Comparison of ENCODE assay signal across 14 cellular contexts in the genomic region with DNA sequence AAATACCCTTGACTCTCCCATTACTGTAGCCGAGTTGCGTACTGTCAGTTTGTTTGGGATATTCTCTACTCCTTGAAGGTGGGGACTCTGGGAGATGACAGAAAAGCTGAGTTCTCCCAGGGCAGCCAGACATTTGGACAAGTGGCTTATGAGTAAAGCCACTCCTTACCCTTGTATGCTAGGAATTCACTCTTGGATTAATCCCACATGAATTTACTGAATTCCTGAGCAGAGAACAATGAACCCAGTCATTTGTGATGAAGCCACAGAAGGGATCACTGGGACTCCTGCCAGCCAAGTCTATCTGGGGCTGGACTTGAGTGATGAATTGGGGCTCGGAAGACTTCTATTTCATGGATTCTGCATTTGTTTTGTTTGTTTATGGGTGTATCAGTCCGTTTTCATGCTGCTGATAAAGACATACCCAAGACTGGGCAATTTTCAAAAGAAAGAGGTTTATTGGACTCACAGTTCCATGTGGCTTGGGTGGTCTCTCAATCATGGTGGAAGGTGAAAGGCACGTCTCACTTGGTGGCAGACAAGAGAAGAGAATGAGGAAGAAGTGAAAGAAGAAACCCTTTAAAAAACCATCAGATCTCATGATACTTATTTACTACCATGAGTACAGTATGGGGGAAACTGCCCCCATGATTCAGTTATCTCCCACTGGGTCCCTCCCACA. TPM values are rescaled to one million over a fixed set of nuclear protein-coding genes. Genes with fewer than 3 reads are reported as not detected.
DNase-seq lines count a peak whose midpoint lies in the region; TF ChIP-seq lines count a peak whose summit lies in the region.
"Had no signal": no experiment of that assay in that cellular context is flagged by ENCODE, and none has a peak within 500 bp of the region (broad histone marks: within the 10 kb centered on the region; RNA-seq: fewer than 3 reads in every experiment).

No MANE protein-coding gene starts in this region.

- H4K8ac ChIP-seq in mesendoderm (ENCODE audit: low read depth, low read length): no peak overlapping the region

- TF ChIP-seq CTCF in choroid plexus epithelial cell (conservative IDR thresholded peaks at IDR 0.05; ENCODE audit: low read depth, low read length): no peak

- no peak overlapping the region for H2AFZ ChIP-seq in ACC112 (ENCODE audit: low read length, unreplicated experiment)

- DNase-seq in LHCN-M2 (ENCODE audit: low read depth) (peak; percentile 97), choroid plexus epithelial cell (ENCODE audit: low read depth) (peak; percentile 43), mesendoderm (peak; percentile 81), ureter (ENCODE audit: low spot score) (no peak), occipital lobe (lab: John Stamatoyannopoulos, UW) (no peak), posterior vena cava (ENCODE audit: low spot score) (no peak)
- DNase-seq in stimulated activated CD4-positive, alpha-beta T cell treated with anti-CD3 and anti-CD28 coated beads, Interleukin-1b, Interleukin-23, amount 100 ng/mL, for 48 hours: no peak
- DNase-seq: activated CD4-positive, alpha-beta T cell treated with anti-CD3 and anti-CD28 coated beads for 48 hours; H7 had no signal

- H2BK120ac ChIP-seq in mesendoderm (ENCODE audit: low read depth, low read length): no peak overlapping the region

- WGBS in mesendoderm (ENCODE audit: extremely low coverage, insufficient coverage, low lambda C conversion rate): no CpG with 5 or more reads among the region's 5 CpGs

- H3K23ac ChIP-seq in mesendoderm (ENCODE audit: low read length): no peak overlapping the region

- H3K79me1 ChIP-seq in mesendoderm (ENCODE audit: low read length): no peaks in the 10 kb centered on the region

- H3K4me2 ChIP-seq in mesendoderm (ENCODE audit: low read length): no peak overlapping the region
- H3K4me2 ChIP-seq: BLaER1 had no signal

- H3K4ac ChIP-seq in mesendoderm (ENCODE audit: low read depth, low read length): no peak overlapping the region

- H3K36me3 ChIP-seq in ACC112 (ENCODE audit: insufficient read depth, low read length): no peaks in the 10 kb centered on the region
- H3K36me3 ChIP-seq in mesendoderm (ENCODE audit: control insufficient read depth, insufficient read depth, low read length): no peaks in the 10 kb centered on the region
- H3K36me3 ChIP-seq: adrenal gland, BLaER1 had no signal

- H3K4me1 ChIP-seq in ACC112 (ENCODE audit: control insufficient read depth, insufficient read depth, low read length, unreplicated experiment) (peaks cover 11% of the 10 kb centered on the region), mesendoderm (ENCODE audit: control insufficient read depth, low read depth, low read length) (no peaks in the 10 kb centered on the region)
- H3K4me1 ChIP-seq: adrenal gland, BLaER1 had no signal

- no peak overlapping the region for H2BK15ac ChIP-seq in mesendoderm (replicated peaks; ENCODE audit: low read depth)

- no peak overlapping the region for H3K18ac ChIP-seq in mesendoderm (ENCODE audit: low read length)

- H2AK5ac ChIP-seq in mesendoderm (ENCODE audit: low read length): no peak overlapping the region

- H4K5ac ChIP-seq in mesendoderm (ENCODE audit: low read length): no peak overlapping the region

- no peak overlapping the region for H3K9ac ChIP-seq in mesendoderm (ENCODE audit: low read length)
- H3K9ac ChIP-seq: BLaER1 had no signal

- H3K4me3 ChIP-seq in ACC112 (ENCODE audit: low read depth, low read length) (no peak overlapping the region), choroid plexus epithelial cell (ENCODE audit: low read depth, low read length) (no peak overlapping the region), mesendoderm (ENCODE audit: low read length) (no peak overlapping the region)
- H3K4me3 ChIP-seq: adrenal gland, BLaER1 had no signal

- peaks cover 7% of the 10 kb centered on the region; the same call in 1 of the 2 replicates for H3K27me3 ChIP-seq in ACC112 (ENCODE audit: insufficient read depth, low read length)
- no peaks in the 10 kb centered on the region for H3K27me3 ChIP-seq in mesendoderm (ENCODE audit: insufficient read depth, low read length, poor library complexity)
- H3K27me3 ChIP-seq: adrenal gland, BLaER1 had no signal

- H3K79me2 ChIP-seq in ACC112 (ENCODE audit: control insufficient read depth, insufficient read depth, low read length, unreplicated experiment) (no peaks in the 10 kb centered on the region), mesendoderm (ENCODE audit: control insufficient read depth, insufficient read depth, low read length) (no peaks in the 10 kb centered on the region)

- H2BK5ac ChIP-seq in mesendoderm (ENCODE audit: low read length): no peak overlapping the region

- H3K27ac ChIP-seq in ACC112 (ENCODE audit: low read depth, low read length) (peak overlapping the region; percentile 8; the same call in 1 of the 2 replicates), mesendoderm (ENCODE audit: low read depth, low read length) (no peak overlapping the region)
- H3K27ac ChIP-seq: BLaER1 had no signal

- intact Hi-C loops in posterior vena cava (cut with DNase I): no loop called here

- H3K56ac ChIP-seq in mesendoderm (ENCODE audit: low read length): no peak overlapping the region

RNA-seq across cellular contexts. Expression of a gene that starts 25.1 kb away (rescaled TPM):
- total RNA-seq in LHCN-M2 (2014; rRNA removed): under 0.01 TPM in 1 of 2 replicates, not detected in the other
- 0.02 TPM for polyA plus RNA-seq in LHCN-M2 (2012)
- polyA plus RNA-seq in mesendoderm (2013, experiment 1 of 2): 1.6 TPM
- 1.5 TPM for polyA plus RNA-seq in mesendoderm (2013, experiment 2 of 2)
- total RNA-seq in ureter: 45.7 TPM
- not detected for total RNA-seq in occipital lobe
- not detected for total RNA-seq in posterior vena cava

RNA-seq across cellular contexts. Expression of a gene that starts 37.2 kb away (rescaled TPM):
- total RNA-seq in LHCN-M2 (2014; rRNA removed) (not detected in 2 replicates), ureter (not detected), occipital lobe (not detected), posterior vena cava (not detected)
- not detected for polyA plus RNA-seq in LHCN-M2 (2012)
- not detected for polyA plus RNA-seq in mesendoderm (2013, experiment 1 of 2)
- not detected for polyA plus RNA-seq in mesendoderm (2013, experiment 2 of 2)
- total RNA-seq: adrenal gland, H7, subcutaneous adipose tissue had no signal
- polyA plus RNA-seq: adrenal gland, IgD-negative memory B cell had no signal

RNA-seq across cellular contexts. Expression of a gene that starts 43.5 kb away (rescaled TPM):
- 5.0 and 5.6 TPM in 2 replicates for total RNA-seq in LHCN-M2 (2014; rRNA removed)
- polyA plus RNA-seq in LHCN-M2 (2012): 1.6 TPM
- 5.0 TPM for polyA plus RNA-seq in mesendoderm (2013, experiment 1 of 2)
- 4.9 TPM for polyA plus RNA-seq in mesendoderm (2013, experiment 2 of 2)
- total RNA-seq in ureter: 9.8 TPM
- 24.5 TPM for total RNA-seq in occipital lobe
- 1 to 10 TPM; 6.6 to 7.0 TPM for total RNA-seq in posterior vena cava

RNA-seq across cellular contexts. Expression of a gene that starts 45.6 kb away (rescaled TPM):
- total RNA-seq in LHCN-M2 (2014; rRNA removed) (1.6 and 3.0 TPM in 2 replicates), ureter (27.0 TPM), occipital lobe (13.6 TPM), posterior vena cava (10 to 100 TPM; 10.2 to 13.0 TPM)
- 2.1 TPM for polyA plus RNA-seq in LHCN-M2 (2012)
- 3.9 TPM for polyA plus RNA-seq in mesendoderm (2013, experiment 1 of 2)
- polyA plus RNA-seq in mesendoderm (2013, experiment 2 of 2): 3.9 TPM

Comparison
In these comparisons a context has a peak if more than half of its experiments do, and no peak if none do; other contexts are left out.
1. DNase-seq: peak in LHCN-M2 (single experiment), choroid plexus epithelial cell (single experiment) and mesendoderm (single experiment); none in ureter (single experiment), occipital lobe (single experiment), stimulated activated CD4-positive, alpha-beta T cell treated with anti-CD3 and anti-CD28 coated beads, Interleukin-1b, Interleukin-23, amount 100 ng/mL, for 48 hours (single experiment) and posterior vena cava (single experiment).
2. RNA of a gene that starts 25.1 kb away (total RNA-seq): 45.7 TPM in ureter (single experiment); not detected in posterior vena cava, under 0.01 TPM in LHCN-M2 and not detected in occipital lobe (single experiment); every median in the first group is over 10 times any median in the second.